ENCODE assay signal across 7 cellular contexts in the genomic region with DNA sequence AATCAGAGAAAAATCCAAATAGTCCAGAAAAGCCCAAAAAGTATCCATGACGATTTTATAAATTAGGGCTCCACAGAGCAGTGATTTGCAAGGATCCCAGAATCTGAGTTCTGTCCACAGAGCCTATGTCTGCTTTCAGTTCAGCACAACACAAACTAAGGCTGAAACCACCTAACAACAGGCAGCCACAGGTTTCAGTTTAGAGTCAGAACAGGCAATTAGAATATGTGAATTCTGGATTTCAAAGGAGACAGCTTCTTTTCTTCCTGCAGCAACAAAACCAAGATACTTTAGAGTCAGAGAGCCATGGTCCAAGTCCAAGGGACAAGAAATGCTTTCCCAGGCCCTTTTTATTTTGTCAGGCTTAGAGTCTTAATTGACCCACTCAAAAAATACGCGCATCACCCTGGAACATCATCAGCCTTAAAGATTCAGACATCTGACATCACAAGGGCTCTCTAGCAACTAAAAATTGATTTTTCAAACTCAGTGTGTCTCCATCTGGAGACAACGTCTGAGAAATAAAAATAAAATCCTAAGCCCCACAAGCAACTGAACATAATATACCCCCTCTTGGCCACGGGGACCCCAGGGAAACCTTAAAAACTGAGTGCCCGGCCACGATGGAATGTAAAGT. TPM values are rescaled to one million over a fixed set of nuclear protein-coding genes. Genes with fewer than 3 reads are reported as not detected.
DNase-seq lines count a peak whose midpoint lies in the region; ATAC-seq and TF ChIP-seq lines count a peak whose summit lies in the region.

No MANE protein-coding gene starts in this region.

- H3K4me1 ChIP-seq in liver (ENCODE audit: control insufficient read depth in 4 of 4, insufficient read depth in 4 of 4, low read length in 3 of 4) (peaks cover 22 to 51% (median 38%) of the 10 kb centered on the region in 4 donors), upper lobe of right lung (peaks cover 38% of the 10 kb centered on the region)

- H3K4me3 ChIP-seq in liver (ENCODE audit: low read depth in 1 of 3, low read length in 3 of 3) (no peak overlapping the region), upper lobe of right lung (no peak overlapping the region)

- H3K27ac Mint-ChIP-seq in activated naive CD8-positive, alpha-beta T cell treated with anti-CD3 and anti-CD28 coated beads, Interleukin-2, amount 50 U/mL, for 24 hours: no peak overlapping the region

- TF ChIP-seq CTCF in liver (IDR thresholded peaks at IDR 0.05; ENCODE audit: low read depth, low read length, missing input control): no peak
- TF ChIP-seq CTCF in upper lobe of right lung (IDR thresholded peaks at IDR 0.05): no peak

- peaks cover 5% of the 10 kb centered on the region for H3K9me3 Mint-ChIP-seq in activated naive CD8-positive, alpha-beta T cell treated with anti-CD3 and anti-CD28 coated beads, Interleukin-2, amount 50 U/mL, for 24 hours

- H3K4me1 Mint-ChIP-seq in activated naive CD8-positive, alpha-beta T cell treated with anti-CD3 and anti-CD28 coated beads, Interleukin-2, amount 50 U/mL, for 24 hours: peaks cover 29% of the 10 kb centered on the region

- H3K4me3 Mint-ChIP-seq in activated naive CD8-positive, alpha-beta T cell treated with anti-CD3 and anti-CD28 coated beads, Interleukin-2, amount 50 U/mL, for 24 hours: no peak overlapping the region

- H3K9me3 ChIP-seq in liver (ENCODE audit: control insufficient read depth in 4 of 4, low read length in 3 of 4) (no peaks in the 10 kb centered on the region), upper lobe of right lung (no peaks in the 10 kb centered on the region)

- peaks cover 17% of the 10 kb centered on the region for H3K27me3 Mint-ChIP-seq in activated naive CD8-positive, alpha-beta T cell treated with anti-CD3 and anti-CD28 coated beads, Interleukin-2, amount 50 U/mL, for 24 hours

- no peak for DNase-seq in activated naive CD8-positive, alpha-beta T cell treated with anti-CD3 and anti-CD28 coated beads, Interleukin-2, amount 50 U/mL, for 24 hours
- no peak for DNase-seq in upper lobe of right lung
- DNase-seq in NCI-H2081 treated with DMSO at 0.1 percent for 48 hours (lab: John Stamatoyannopoulos, UW): no peak
- DNase-seq in NCI-H1417 treated with DMSO at 0.1 percent for 48 hours (lab: John Stamatoyannopoulos, UW): no peak

- H3K36me3 ChIP-seq in liver (ENCODE audit: control insufficient read depth in 4 of 4, insufficient read depth in 3 of 4, low read depth in 1 of 4, low read length in 3 of 4) (no peaks in the 10 kb centered on the region), upper lobe of right lung (no peaks in the 10 kb centered on the region)

- WGBS in liver: 19% methylated on average over 7 of the region's 7 CpGs

- H3K27ac ChIP-seq in liver (ENCODE audit: low read depth in 1 of 2, low read length in 2 of 2): peak overlapping the region; percentile 88 to 91
- H3K27ac ChIP-seq in upper lobe of right lung: peak overlapping the region; percentile 87

- intact Hi-C loops in upper lobe of right lung (cut with DNase I): no loop called here

- no peak for TF ChIP-seq RAD21 in liver (IDR thresholded peaks at IDR 0.05)

- no peaks in the 10 kb centered on the region for H3K36me3 Mint-ChIP-seq in activated naive CD8-positive, alpha-beta T cell treated with anti-CD3 and anti-CD28 coated beads, Interleukin-2, amount 50 U/mL, for 24 hours (ENCODE audit: low read depth)

- no peaks in the 10 kb centered on the region for H3K27me3 ChIP-seq in liver (ENCODE audit: control insufficient read depth in 4 of 4, insufficient read depth in 4 of 4, low read length in 3 of 4)
- no peaks in the 10 kb centered on the region for H3K27me3 ChIP-seq in upper lobe of right lung

- peak overlapping the region in 1 of 2 donors; percentile 92 for H3K9ac ChIP-seq in liver (ENCODE audit: low read depth in 1 of 2, low read length in 2 of 2)

- ATAC-seq in GM19395 (IDR thresholded peaks at IDR 0.05; ENCODE audit: unreplicated experiment) (peak; percentile 92), HG03045 (IDR thresholded peaks at IDR 0.05; ENCODE audit: unreplicated experiment) (peak; percentile 88), upper lobe of right lung (no peak)
- ATAC-seq in activated naive CD8-positive, alpha-beta T cell treated with anti-CD3 and anti-CD28 coated beads, Interleukin-2, amount 50 U/mL, for 24 hours: peak; percentile 49

TF ChIP-seq in liver, 16 proteins besides CTCF, POLR2A, EP300 and RAD21:
- TF ChIP-seq RXRA (IDR thresholded peaks at IDR 0.05): no peak
- no peak for TF ChIP-seq JUND (IDR thresholded peaks at IDR 0.05)
- no peak for TF ChIP-seq GABPA (IDR thresholded peaks at IDR 0.05 in 1 of 2, conservative IDR thresholded peaks at IDR 0.05 in 1 of 2)
- TF ChIP-seq EGR1 (IDR thresholded peaks at IDR 0.05; ENCODE audit: low read depth in 2 of 2): no peak
- TF ChIP-seq HNF4G (IDR thresholded peaks at IDR 0.05): no peak
- no peak for TF ChIP-seq NR2F2 (IDR thresholded peaks at IDR 0.05)
- TF ChIP-seq YY1 (IDR thresholded peaks at IDR 0.05): no peak
- TF ChIP-seq FOXA1 (IDR thresholded peaks at IDR 0.05): no peak
- TF ChIP-seq, protein P1, sequence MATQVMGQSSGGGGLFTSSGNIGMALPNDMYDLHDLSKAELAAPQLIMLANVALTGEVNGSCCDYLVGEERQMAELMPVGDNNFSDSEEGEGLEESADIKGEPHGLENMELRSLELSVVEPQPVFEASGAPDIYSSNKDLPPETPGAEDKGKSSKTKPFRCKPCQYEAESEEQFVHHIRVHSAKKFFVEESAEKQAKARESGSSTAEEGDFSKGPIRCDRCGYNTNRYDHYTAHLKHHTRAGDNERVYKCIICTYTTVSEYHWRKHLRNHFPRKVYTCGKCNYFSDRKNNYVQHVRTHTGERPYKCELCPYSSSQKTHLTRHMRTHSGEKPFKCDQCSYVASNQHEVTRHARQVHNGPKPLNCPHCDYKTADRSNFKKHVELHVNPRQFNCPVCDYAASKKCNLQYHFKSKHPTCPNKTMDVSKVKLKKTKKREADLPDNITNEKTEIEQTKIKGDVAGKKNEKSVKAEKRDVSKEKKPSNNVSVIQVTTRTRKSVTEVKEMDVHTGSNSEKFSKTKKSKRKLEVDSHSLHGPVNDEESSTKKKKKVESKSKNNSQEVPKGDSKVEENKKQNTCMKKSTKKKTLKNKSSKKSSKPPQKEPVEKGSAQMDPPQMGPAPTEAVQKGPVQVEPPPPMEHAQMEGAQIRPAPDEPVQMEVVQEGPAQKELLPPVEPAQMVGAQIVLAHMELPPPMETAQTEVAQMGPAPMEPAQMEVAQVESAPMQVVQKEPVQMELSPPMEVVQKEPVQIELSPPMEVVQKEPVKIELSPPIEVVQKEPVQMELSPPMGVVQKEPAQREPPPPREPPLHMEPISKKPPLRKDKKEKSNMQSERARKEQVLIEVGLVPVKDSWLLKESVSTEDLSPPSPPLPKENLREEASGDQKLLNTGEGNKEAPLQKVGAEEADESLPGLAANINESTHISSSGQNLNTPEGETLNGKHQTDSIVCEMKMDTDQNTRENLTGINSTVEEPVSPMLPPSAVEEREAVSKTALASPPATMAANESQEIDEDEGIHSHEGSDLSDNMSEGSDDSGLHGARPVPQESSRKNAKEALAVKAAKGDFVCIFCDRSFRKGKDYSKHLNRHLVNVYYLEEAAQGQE (IDR thresholded peaks at IDR 0.05): no peak
- no peak for TF ChIP-seq FOXA2 (IDR thresholded peaks at IDR 0.05)
- no peak for TF ChIP-seq TAF1 (conservative IDR thresholded peaks at IDR 0.05)
- TF ChIP-seq, protein P2, sequence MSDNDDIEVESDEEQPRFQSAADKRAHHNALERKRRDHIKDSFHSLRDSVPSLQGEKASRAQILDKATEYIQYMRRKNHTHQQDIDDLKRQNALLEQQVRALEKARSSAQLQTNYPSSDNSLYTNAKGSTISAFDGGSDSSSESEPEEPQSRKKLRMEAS (IDR thresholded peaks at IDR 0.05): no peak
- TF ChIP-seq SP1 (IDR thresholded peaks at IDR 0.05): no peak
TF ChIP-seq in liver: peak in this region for 0.

RNA-seq across cellular contexts. Expression of a gene that starts 23.7 kb away (rescaled TPM):
- 10 to 100 TPM in 1 of 2 donors, 1 to 10 TPM in 1; 9.8 to 11.2 TPM for total RNA-seq in liver
- 10 to 100 TPM in 1 of 2 donors, 1 to 10 TPM in 1; 9.2 to 10.9 TPM for polyA plus RNA-seq in liver
- 78.0 TPM for total RNA-seq in upper lobe of right lung

RNA-seq across cellular contexts. Expression of a gene that starts 26.3 kb away (rescaled TPM):
- total RNA-seq in liver: 10 to 100 TPM in 1 of 2 donors, not detected in 1; 13.3 TPM
- polyA plus RNA-seq in liver: under 1 TPM in 1 of 2 donors, not detected in 1; 0.15 TPM
- not detected for total RNA-seq in upper lobe of right lung

RNA-seq across cellular contexts. Expression of a gene that starts 40.9 kb away (rescaled TPM):
- total RNA-seq in liver: 10 to 100 TPM; 11.4 to 11.8 TPM
- polyA plus RNA-seq in liver: 10 to 100 TPM in 1 of 2 donors, 1 to 10 TPM in 1; 8.1 to 17.5 TPM
- total RNA-seq in upper lobe of right lung: 51.1 TPM

RNA-seq across cellular contexts. Expression of a gene that starts 49.7 kb away (rescaled TPM):
- 1 to 10 TPM; 4.8 to 5.5 TPM for total RNA-seq in liver
- 1 to 10 TPM; 5.0 to 5.5 TPM for polyA plus RNA-seq in liver
- 47.2 TPM for total RNA-seq in upper lobe of right lung
